7 cellular contexts compared by ENCODE assay signal in genomic region chr6:70636589-70636988, GRCh38.
"Had no signal": no experiment of that assay in that cellular context is flagged by ENCODE, and none has a peak within 500 bp of the region (broad histone marks: within the 10 kb centered on the region; RNA-seq: fewer than 3 reads in every experiment).

No MANE protein-coding gene starts in this region.

- H3K27ac ChIP-seq: GM23248, HL-60 had no signal

- H3K4me1 Mint-ChIP-seq: IgD-negative memory B cell had no signal

- H3K4me3 ChIP-seq: GM23248 had no signal

- DNase-seq: GM23248, HCEC 1CT, HFFc6, KBM-7 had no signal

- ATAC-seq: HepG2 had no signal

- H3K9me3 Mint-ChIP-seq: HFFc6, IgD-negative memory B cell had no signal

- H3K4me3 Mint-ChIP-seq: HFFc6, IgD-negative memory B cell had no signal

- H2AFZ ChIP-seq: GM23248 had no signal

- H3K27ac Mint-ChIP-seq: HFFc6, IgD-negative memory B cell had no signal

- H3K36me3 Mint-ChIP-seq: IgD-negative memory B cell had no signal

- H3K9ac ChIP-seq: GM23248 had no signal
